In genomic region chr9:126656214-126656613, GRCh38 we compare ENCODE assay signal across 6 cellular contexts. TPM values are rescaled to one million over a fixed set of nuclear protein-coding genes. Genes with fewer than 3 reads are reported as not detected.
"Had no signal": no experiment of that assay in that cellular context is flagged by ENCODE, and none has a peak within 500 bp of the region (broad histone marks: within the 10 kb centered on the region; RNA-seq: fewer than 3 reads in every experiment).

No MANE protein-coding gene starts in this region.

RNA-seq across cellular contexts. Expression of gene LMX1B, which starts 42.5 kb away (rescaled TPM):
- total RNA-seq: OCI-LY7, PC-9, Peyer's patch, RPMI7951, SJSA1 had no signal
- polyA plus RNA-seq: SK-N-SH had no signal
